ENCODE assay signal across 2 cellular contexts in the genomic region with DNA sequence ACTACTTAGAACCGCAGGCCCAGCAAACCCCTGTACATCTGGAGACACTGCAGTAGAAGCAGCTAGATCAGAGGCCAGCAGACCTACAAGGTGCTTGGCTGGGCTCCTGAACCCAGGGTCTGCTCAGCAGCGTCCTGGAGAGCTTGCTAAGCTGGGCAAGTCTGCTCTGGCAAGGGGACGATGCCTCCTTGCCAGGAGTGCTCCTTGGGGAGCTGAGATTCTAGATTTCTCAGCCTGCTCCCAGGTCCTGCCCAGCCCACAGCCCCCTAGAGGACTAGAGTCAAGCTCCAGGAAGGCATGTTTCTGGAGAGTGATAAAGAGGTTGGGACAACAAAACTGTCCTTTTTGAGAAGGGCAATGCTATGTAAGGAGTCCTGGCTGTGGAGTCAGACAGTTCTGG.
TF ChIP-seq lines count a peak whose summit lies in the region.

No MANE protein-coding gene starts in this region.

TF ChIP-seq in HCT116, 20 proteins besides CTCF, POLR2A, EP300 and RAD21:
- TF ChIP-seq, protein P1, sequence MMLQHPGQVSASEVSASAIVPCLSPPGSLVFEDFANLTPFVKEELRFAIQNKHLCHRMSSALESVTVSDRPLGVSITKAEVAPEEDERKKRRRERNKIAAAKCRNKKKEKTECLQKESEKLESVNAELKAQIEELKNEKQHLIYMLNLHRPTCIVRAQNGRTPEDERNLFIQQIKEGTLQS (IDR thresholded peaks at IDR 0.05), result no peak
- TF ChIP-seq ZFX (IDR thresholded peaks at IDR 0.05), result no peak
- TF ChIP-seq EGR1 (IDR thresholded peaks at IDR 0.05; ENCODE audit: low read depth), result no peak
- no peak for TF ChIP-seq POLR2AphosphoS5 (IDR thresholded peaks at IDR 0.05; ENCODE audit: low read depth, low read length)
- TF ChIP-seq SRF (IDR thresholded peaks at IDR 0.05; ENCODE audit: low read depth), result no peak
- no peak for TF ChIP-seq FOSL1 (IDR thresholded peaks at IDR 0.05; ENCODE audit: low read depth)
- no peak for TF ChIP-seq ELF1 (IDR thresholded peaks at IDR 0.05; ENCODE audit: borderline replicate concordance, low read depth)
- TF ChIP-seq YY1 (IDR thresholded peaks at IDR 0.05; ENCODE audit: extremely low read depth, insufficient replicate concordance, low read depth, low read length), result no peak
- no peak for TF ChIP-seq CEBPB (IDR thresholded peaks at IDR 0.05; ENCODE audit: low read depth)
- TF ChIP-seq, protein P2, sequence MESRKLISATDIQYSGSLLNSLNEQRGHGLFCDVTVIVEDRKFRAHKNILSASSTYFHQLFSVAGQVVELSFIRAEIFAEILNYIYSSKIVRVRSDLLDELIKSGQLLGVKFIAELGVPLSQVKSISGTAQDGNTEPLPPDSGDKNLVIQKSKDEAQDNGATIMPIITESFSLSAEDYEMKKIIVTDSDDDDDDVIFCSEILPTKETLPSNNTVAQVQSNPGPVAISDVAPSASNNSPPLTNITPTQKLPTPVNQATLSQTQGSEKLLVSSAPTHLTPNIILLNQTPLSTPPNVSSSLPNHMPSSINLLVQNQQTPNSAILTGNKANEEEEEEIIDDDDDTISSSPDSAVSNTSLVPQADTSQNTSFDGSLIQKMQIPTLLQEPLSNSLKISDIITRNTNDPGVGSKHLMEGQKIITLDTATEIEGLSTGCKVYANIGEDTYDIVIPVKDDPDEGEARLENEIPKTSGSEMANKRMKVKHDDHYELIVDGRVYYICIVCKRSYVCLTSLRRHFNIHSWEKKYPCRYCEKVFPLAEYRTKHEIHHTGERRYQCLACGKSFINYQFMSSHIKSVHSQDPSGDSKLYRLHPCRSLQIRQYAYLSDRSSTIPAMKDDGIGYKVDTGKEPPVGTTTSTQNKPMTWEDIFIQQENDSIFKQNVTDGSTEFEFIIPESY (IDR thresholded peaks at IDR 0.05; ENCODE audit: extremely low read depth, insufficient replicate concordance, low read length), result no peak
- TF ChIP-seq CBX3 (IDR thresholded peaks at IDR 0.05; ENCODE audit: low read depth), result no peak
- TF ChIP-seq ZNF274 (IDR thresholded peaks at IDR 0.05; ENCODE audit: low read depth, low read length), result no peak
- no peak for TF ChIP-seq SIN3A (IDR thresholded peaks at IDR 0.05; ENCODE audit: low read depth)
- TF ChIP-seq, protein P3, sequence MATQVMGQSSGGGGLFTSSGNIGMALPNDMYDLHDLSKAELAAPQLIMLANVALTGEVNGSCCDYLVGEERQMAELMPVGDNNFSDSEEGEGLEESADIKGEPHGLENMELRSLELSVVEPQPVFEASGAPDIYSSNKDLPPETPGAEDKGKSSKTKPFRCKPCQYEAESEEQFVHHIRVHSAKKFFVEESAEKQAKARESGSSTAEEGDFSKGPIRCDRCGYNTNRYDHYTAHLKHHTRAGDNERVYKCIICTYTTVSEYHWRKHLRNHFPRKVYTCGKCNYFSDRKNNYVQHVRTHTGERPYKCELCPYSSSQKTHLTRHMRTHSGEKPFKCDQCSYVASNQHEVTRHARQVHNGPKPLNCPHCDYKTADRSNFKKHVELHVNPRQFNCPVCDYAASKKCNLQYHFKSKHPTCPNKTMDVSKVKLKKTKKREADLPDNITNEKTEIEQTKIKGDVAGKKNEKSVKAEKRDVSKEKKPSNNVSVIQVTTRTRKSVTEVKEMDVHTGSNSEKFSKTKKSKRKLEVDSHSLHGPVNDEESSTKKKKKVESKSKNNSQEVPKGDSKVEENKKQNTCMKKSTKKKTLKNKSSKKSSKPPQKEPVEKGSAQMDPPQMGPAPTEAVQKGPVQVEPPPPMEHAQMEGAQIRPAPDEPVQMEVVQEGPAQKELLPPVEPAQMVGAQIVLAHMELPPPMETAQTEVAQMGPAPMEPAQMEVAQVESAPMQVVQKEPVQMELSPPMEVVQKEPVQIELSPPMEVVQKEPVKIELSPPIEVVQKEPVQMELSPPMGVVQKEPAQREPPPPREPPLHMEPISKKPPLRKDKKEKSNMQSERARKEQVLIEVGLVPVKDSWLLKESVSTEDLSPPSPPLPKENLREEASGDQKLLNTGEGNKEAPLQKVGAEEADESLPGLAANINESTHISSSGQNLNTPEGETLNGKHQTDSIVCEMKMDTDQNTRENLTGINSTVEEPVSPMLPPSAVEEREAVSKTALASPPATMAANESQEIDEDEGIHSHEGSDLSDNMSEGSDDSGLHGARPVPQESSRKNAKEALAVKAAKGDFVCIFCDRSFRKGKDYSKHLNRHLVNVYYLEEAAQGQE (IDR thresholded peaks at IDR 0.05; ENCODE audit: low read depth), result no peak
- TF ChIP-seq SP1 (IDR thresholded peaks at IDR 0.05; ENCODE audit: low read depth), result no peak
- no peak for TF ChIP-seq TCF7L2 (IDR thresholded peaks at IDR 0.05; ENCODE audit: borderline replicate concordance, extremely low read depth, insufficient read depth, insufficient read length)
TF ChIP-seq in HCT116: peak in this region for 0.

TF ChIP-seq in H1, 55 proteins besides CTCF, POLR2A, EP300 and RAD21 (continued from another document):
- TF ChIP-seq, protein P4, sequence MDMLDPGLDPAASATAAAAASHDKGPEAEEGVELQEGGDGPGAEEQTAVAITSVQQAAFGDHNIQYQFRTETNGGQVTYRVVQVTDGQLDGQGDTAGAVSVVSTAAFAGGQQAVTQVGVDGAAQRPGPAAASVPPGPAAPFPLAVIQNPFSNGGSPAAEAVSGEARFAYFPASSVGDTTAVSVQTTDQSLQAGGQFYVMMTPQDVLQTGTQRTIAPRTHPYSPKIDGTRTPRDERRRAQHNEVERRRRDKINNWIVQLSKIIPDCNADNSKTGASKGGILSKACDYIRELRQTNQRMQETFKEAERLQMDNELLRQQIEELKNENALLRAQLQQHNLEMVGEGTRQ (IDR thresholded peaks at IDR 0.05; ENCODE audit: low read length), result no peak
- TF ChIP-seq CTBP2 (IDR thresholded peaks at IDR 0.05; ENCODE audit: borderline replicate concordance, insufficient read depth, insufficient read length, low read length), result no peak
TF ChIP-seq in H1: peak in this region for 0.
